In genomic region chr5:92838253-92838652, GRCh38 we compare ENCODE assay signal across 12 cellular contexts.
DNase-seq lines count a peak whose midpoint lies in the region; ATAC-seq, FAIRE-seq and TF ChIP-seq lines count a peak whose summit lies in the region.
"Had no signal": no experiment of that assay in that cellular context is flagged by ENCODE, and none has a peak within 500 bp of the region (broad histone marks: within the 10 kb centered on the region; RNA-seq: fewer than 3 reads in every experiment).

No MANE protein-coding gene starts in this region.

- peaks cover 17% of the 10 kb centered on the region for H3K9me3 Mint-ChIP-seq in endodermal cell
- H3K9me3 Mint-ChIP-seq in activated naive CD4-positive, alpha-beta T cell treated with anti-CD3 and anti-CD28 coated beads for 36 hours, result peaks cover 2% of the 10 kb centered on the region

- H3K4me1 ChIP-seq in A549 (peaks cover 10% of the 10 kb centered on the region; the same call in 1 of the 3 replicates), endodermal cell (ENCODE audit: control insufficient read depth, insufficient read depth, low read length) (no peaks in the 10 kb centered on the region)

- no peak overlapping the region for H3K27ac ChIP-seq in A549
- H3K27ac ChIP-seq in endodermal cell (ENCODE audit: low read depth, low read length), result no peak overlapping the region

- intact Hi-C loops in activated naive CD4-positive, alpha-beta T cell treated with anti-CD3 and anti-CD28 coated beads for 36 hours (cut with micrococcal nuclease), result no loop called here

- H3K4me3 ChIP-seq in A549, result no peak overlapping the region
- no peak overlapping the region for H3K4me3 ChIP-seq in endodermal cell (ENCODE audit: low read length)

- H3K27me3 Mint-ChIP-seq in endodermal cell (ENCODE audit: insufficient read depth), result no peaks in the 10 kb centered on the region
- H3K27me3 Mint-ChIP-seq in activated naive CD4-positive, alpha-beta T cell treated with anti-CD3 and anti-CD28 coated beads for 36 hours (ENCODE audit: low read depth), result no peaks in the 10 kb centered on the region

- WGBS in A549 (ENCODE audit: missing lambda C conversion rate), result 60% methylated on average over 1 of the region's 1 CpG
- 79% methylated on average over 1 of the region's 1 CpG; no CpG with 5 or more reads in 1 of the 2 experiments for WGBS in endodermal cell (ENCODE audit: insufficient coverage in 1 of 2, insufficient read length in 1 of 2), 2 experiments

- in situ Hi-C loops in GM13976 (cut with MboI; ENCODE audit: low sequenced_read_pairs, unreplicated experiment), result no loop called here

- TF ChIP-seq POLR2A in A549 (IDR thresholded peaks at IDR 0.05; ENCODE audit: low read length), result no peak

- ATAC-seq in A549, result peak; percentile 54 to 75; a peak in 3 of 6 replicates
- no peak for ATAC-seq in HG02973 (IDR thresholded peaks at IDR 0.05; ENCODE audit: unreplicated experiment)

- no peak for TF ChIP-seq EP300 in A549 (IDR thresholded peaks at IDR 0.05)

- no peaks in the 10 kb centered on the region for H3K9me3 ChIP-seq in A549
- no peaks in the 10 kb centered on the region for H3K9me3 ChIP-seq in endodermal cell (ENCODE audit: control insufficient read depth, low read length)

- POLR2A ChIA-PET in A549 (lab: Yijun Ruan, JAX), result no interaction called here
- POLR2A ChIA-PET in GM10248 (lab: Yijun Ruan, JAX), result no interaction called here

- H3K36me3 ChIP-seq in endodermal cell (ENCODE audit: control insufficient read depth, insufficient read depth, low read length), result no peaks in the 10 kb centered on the region

- H3K4me3 Mint-ChIP-seq in endodermal cell, result no peak overlapping the region
- H3K4me3 Mint-ChIP-seq in activated naive CD4-positive, alpha-beta T cell treated with anti-CD3 and anti-CD28 coated beads for 36 hours, result no peak overlapping the region

- H3K9ac ChIP-seq in endodermal cell (ENCODE audit: extremely low read depth, low read length, poor library complexity, severe bottlenecking), result no peak overlapping the region

- H3K4me2 ChIP-seq in A549, result no peak overlapping the region

- TF ChIP-seq CTCF in A549 (IDR thresholded peaks at IDR 0.05) (peak; percentile 32; the same call in 2 of the 3 replicates), GM13976 (IDR thresholded peaks at IDR 0.05; ENCODE audit: borderline replicate concordance, control extremely low read depth, extremely low read depth, insufficient read depth, missing control alignments) (no peak), endodermal cell (conservative IDR thresholded peaks at IDR 0.05) (peak; percentile 75), GM10248 (IDR thresholded peaks at IDR 0.05; ENCODE audit: control extremely low read depth, extremely low read depth, low read depth, missing control alignments) (no peak)

- no peak overlapping the region for H3K27ac Mint-ChIP-seq in endodermal cell
- no peak overlapping the region for H3K27ac Mint-ChIP-seq in activated naive CD4-positive, alpha-beta T cell treated with anti-CD3 and anti-CD28 coated beads for 36 hours

- no peaks in the 10 kb centered on the region for H3K27me3 ChIP-seq in endodermal cell (ENCODE audit: control insufficient read depth, insufficient read depth, low read length, poor library complexity, severe bottlenecking)

- CTCF ChIA-PET in A549 (lab: Yijun Ruan, JAX), result no interaction called here
- CTCF ChIA-PET in activated naive CD4-positive, alpha-beta T cell treated with anti-CD3 and anti-CD28 coated beads for 36 hours (lab: Charles Lee), result no interaction called here
- CTCF ChIA-PET in GM10248 (lab: Yijun Ruan, JAX), result no interaction called here

- no peak for FAIRE-seq in A549 (lab: Jason Lieb, UNC)

- peak; percentile 48 to 58; a peak in 4 of 5 replicates for TF ChIP-seq RAD21 in A549 (conservative IDR thresholded peaks at IDR 0.05 in 1 of 2, IDR thresholded peaks at IDR 0.05 in 1 of 2)

- H3K36me3 Mint-ChIP-seq in endodermal cell (ENCODE audit: low read depth), result no peaks in the 10 kb centered on the region
- H3K36me3 Mint-ChIP-seq in activated naive CD4-positive, alpha-beta T cell treated with anti-CD3 and anti-CD28 coated beads for 36 hours (ENCODE audit: low read depth), result no peaks in the 10 kb centered on the region

- peak; percentile 15 to 50 for DNase-seq in A549 (ENCODE audit: low read depth in 1 of 2, low spot score in 1 of 2)
- DNase-seq in GM13976 (ENCODE audit: low spot score), result peak; percentile 5
- peak; percentile 20 for DNase-seq in NCI-H460 (ENCODE audit: extremely low read depth, low read depth)
- DNase-seq in endodermal cell, result peak; percentile 56
- DNase-seq in activated naive CD4-positive, alpha-beta T cell treated with anti-CD3 and anti-CD28 coated beads for 36 hours, result no peak
- no peak for DNase-seq in NCI-H187 (lab: John Stamatoyannopoulos, UW)
- DNase-seq in GM10248 (ENCODE audit: extremely low spot score), result no peak
- DNase-seq: activated CD4-positive, alpha-beta T cell treated with anti-CD3 and anti-CD28 coated beads for 4 hours; activated gamma-delta T cell treated with Interleukin-2 at 50 U/mL for 16 hours; midbrain; NCI-H1930 had no signal

- H3K4me1 Mint-ChIP-seq in endodermal cell, result peaks cover 2% of the 10 kb centered on the region
- no peaks in the 10 kb centered on the region for H3K4me1 Mint-ChIP-seq in activated naive CD4-positive, alpha-beta T cell treated with anti-CD3 and anti-CD28 coated beads for 36 hours (ENCODE audit: low read depth)

TF ChIP-seq in A549, 52 proteins besides CTCF, POLR2A, EP300 and RAD21:
- TF ChIP-seq CBX8 (IDR thresholded peaks at IDR 0.05) (no peak), SMC3 (IDR thresholded peaks at IDR 0.05) (peak; percentile 40; the same call in 1 of the 3 replicates)

Comparison
In these comparisons a context has a peak if more than half of its experiments do, and no peak if none do; other contexts are left out.
1. DNase-seq: peak in A549 (2 of 2), GM13976 (single experiment), NCI-H460 (single experiment) and endodermal cell (single experiment); none in activated naive CD4-positive, alpha-beta T cell treated with anti-CD3 and anti-CD28 coated beads for 36 hours (single experiment), NCI-H187 (0 of 2) and GM10248 (single experiment).
2. CTCF ChIP-seq: peak in A549 (single experiment) and endodermal cell (single experiment); none in GM13976 (single experiment) and GM10248 (single experiment).